ENCODE assay signal across 20 cellular contexts in genomic region chr1:15102646-15103045, GRCh38. TPM values are rescaled to one million over a fixed set of nuclear protein-coding genes. Genes with fewer than 3 reads are reported as not detected.
A peak's percentile ranks its signal among the peaks of the same experiment; 100 is the strongest.
DNase-seq lines count a peak whose midpoint lies in the region; ATAC-seq and TF ChIP-seq lines count a peak whose summit lies in the region.
"Had no signal": no experiment of that assay in that cellular context is flagged by ENCODE, and none has a peak within 500 bp of the region (broad histone marks: within the 10 kb centered on the region; RNA-seq: fewer than 3 reads in every experiment).

No MANE protein-coding gene starts in this region.

- in situ Hi-C loops in IMR-90 (cut with MboI; ENCODE audit: low sequenced_read_pairs), result no loop called here

- 56% methylated on average over 5 of the region's 9 CpGs; no CpG with 5 or more reads in 1 of the 2 experiments for WGBS in IMR-90 (ENCODE audit: extremely low coverage in 2 of 2, insufficient read length in 1 of 2), 2 experiments
- WGBS in neuronal stem cell (ENCODE audit: extremely low coverage in 2 of 2, insufficient read length in 2 of 2, insufficient replicate concordance in 1 of 2), 2 donors, result no CpG with 5 or more reads among the region's 9 CpGs

- H3K4me1 ChIP-seq in IMR-90 (ENCODE audit: control insufficient read depth, insufficient read depth, low read length), result no peaks in the 10 kb centered on the region
- peaks cover 0 to 18% of the 10 kb centered on the region in 2 donors for H3K4me1 ChIP-seq in neuronal stem cell (ENCODE audit: control insufficient read depth in 2 of 2, insufficient read depth in 1 of 2, low read depth in 1 of 2, low read length in 2 of 2)
- H3K4me1 ChIP-seq: A549 had no signal

- H3K27me3 ChIP-seq in IMR-90 (ENCODE audit: control insufficient read depth, insufficient read depth, low read length) (peaks cover 23% of the 10 kb centered on the region; the same call in 1 of the 2 replicates), neuronal stem cell (ENCODE audit: control insufficient read depth in 3 of 3, insufficient read depth in 3 of 3, low read depth in 1 of 3, low read length in 3 of 3) (peaks cover 0 to 3% (median 0%) of the 10 kb centered on the region in 3 experiments)
- H3K27me3 ChIP-seq: BLaER1 treated with 17β-estradiol and CSF1 and Interleukin-3, amounts not matched to agents 10 nM and 100 nM had no signal

- no peak overlapping the region for H2BK12ac ChIP-seq in neuronal stem cell (ENCODE audit: low read length)

- CTCF ChIA-PET in IMR-90 (lab: Yijun Ruan, JAX), result no interaction called here

- no peaks in the 10 kb centered on the region for H3K9me1 ChIP-seq in IMR-90 (ENCODE audit: insufficient read depth, low read length)

- H3K9me3 Mint-ChIP-seq in chondrocyte (ENCODE audit: low read depth), result peaks cover 11% of the 10 kb centered on the region
- H3K9me3 Mint-ChIP-seq: CD4-positive, alpha-beta T cell; CD8-positive, alpha-beta T cell had no signal

- H3K23ac ChIP-seq in IMR-90 (ENCODE audit: low read depth, low read length) (no peak overlapping the region), neuronal stem cell (ENCODE audit: low read depth, low read length, poor library complexity) (peak overlapping the region; percentile 44)

- H3K56ac ChIP-seq in IMR-90 (ENCODE audit: extremely low read depth, insufficient read depth, low read length), result no peak overlapping the region

- H4K91ac ChIP-seq in IMR-90 (ENCODE audit: insufficient read depth, low read depth, low read length) (no peak overlapping the region), neuronal stem cell (ENCODE audit: low read depth, low read length, poor library complexity) (no peak overlapping the region)

- H2AK5ac ChIP-seq in IMR-90 (ENCODE audit: low read depth, low read length) (peak overlapping the region; percentile 21; the same call in 1 of the 2 replicates), neuronal stem cell (ENCODE audit: low read depth, low read length) (no peak overlapping the region)

- intact Hi-C loops in IMR-90 (cut with micrococcal nuclease), result no loop called here
- intact Hi-C loops in posterior vena cava (cut with DNase I), result no loop called here

- H3K4me3 ChIP-seq in IMR-90 (ENCODE audit: insufficient read depth, low read depth, low read length) (no peak overlapping the region), neuronal stem cell (ENCODE audit: low read length in 2 of 2) (no peak overlapping the region)
- H3K4me3 ChIP-seq: A549; BLaER1 treated with 17β-estradiol and CSF1 and Interleukin-3, amounts not matched to agents 10 nM and 100 nM had no signal

- H3K36me3 ChIP-seq in IMR-90 (ENCODE audit: control insufficient read depth, insufficient read depth, low read length) (no peaks in the 10 kb centered on the region), neuronal stem cell (replicated peaks in 1 of 2; ENCODE audit: control insufficient read depth in 2 of 2, insufficient read depth in 2 of 2, low read length in 2 of 2) (peaks cover 0 to 3% of the 10 kb centered on the region in 2 donors)
- H3K36me3 ChIP-seq: BLaER1 treated with 17β-estradiol and CSF1 and Interleukin-3, amounts not matched to agents 10 nM and 100 nM had no signal

- H2BK15ac ChIP-seq in IMR-90 (ENCODE audit: low read depth, low read length) (no peak overlapping the region), neuronal stem cell (ENCODE audit: low read length) (peak overlapping the region; percentile 30)

- TF ChIP-seq POLR2A in IMR-90 (IDR thresholded peaks at IDR 0.05; ENCODE audit: low read depth, low read length), result no peak

- H3K36me3 Mint-ChIP-seq in chondrocyte (ENCODE audit: low read depth), result peaks cover 6% of the 10 kb centered on the region
- H3K36me3 Mint-ChIP-seq: CD8-positive, alpha-beta T cell had no signal

- H2AFZ ChIP-seq in IMR-90 (replicated peaks; ENCODE audit: low read length, poor library complexity), result no peak overlapping the region
- H2AFZ ChIP-seq in neuronal stem cell (ENCODE audit: low read length), result no peak overlapping the region

- no peak for TF ChIP-seq RAD21 in IMR-90 (IDR thresholded peaks at IDR 0.05; ENCODE audit: low read length)

- H4K5ac ChIP-seq in IMR-90 (ENCODE audit: low read depth, low read length), result no peak overlapping the region

- H3K4me2 ChIP-seq in IMR-90 (ENCODE audit: low read depth, low read length) (no peak overlapping the region), neuronal stem cell (ENCODE audit: insufficient read depth, low read length, poor library complexity, severe bottlenecking) (no peak overlapping the region)
- H3K4me2 ChIP-seq: A549 had no signal

- H3K9me3 ChIP-seq in IMR-90 (ENCODE audit: control insufficient read depth, insufficient read depth, low read length) (no peaks in the 10 kb centered on the region), neuronal stem cell (replicated peaks in 1 of 2; ENCODE audit: control insufficient read depth in 2 of 2, insufficient read depth in 1 of 2, low read depth in 1 of 2, low read length in 2 of 2) (peaks cover 0 to 8% of the 10 kb centered on the region in 2 donors)
- H3K9me3 ChIP-seq: A549, Caco-2 had no signal

- no peak for TF ChIP-seq CTCF in IMR-90 (conservative IDR thresholded peaks at IDR 0.05; ENCODE audit: low read depth, low read length)
- no peak for TF ChIP-seq CTCF in chondrocyte (IDR thresholded peaks at IDR 0.05)

- H3K27me3 Mint-ChIP-seq in chondrocyte (ENCODE audit: low read depth), result peaks cover 29% of the 10 kb centered on the region

- ATAC-seq in IMR-90 (ENCODE audit: low read depth), result no peak
- ATAC-seq: A549; CD8-positive, alpha-beta T cell had no signal

- POLR2A ChIA-PET in IMR-90 (lab: Charles Lee; ENCODE audit: unreplicated experiment), result no interaction called here

- H3K27ac Mint-ChIP-seq in chondrocyte (ENCODE audit: unreplicated experiment), result no peak overlapping the region
- H3K27ac Mint-ChIP-seq: B cell; CD4-positive, alpha-beta T cell; CD8-positive, alpha-beta T cell had no signal

- DNase-seq in IMR-90, result no peak
- DNase-seq in chondrocyte (ENCODE audit: low spot score), result peak; percentile 79
- no peak for DNase-seq in neuronal stem cell (ENCODE audit: low spot score)
- DNase-seq in posterior vena cava (ENCODE audit: low spot score), result peak; percentile 64
- no peak for DNase-seq in NCI-H1930 (lab: John Stamatoyannopoulos, UW)
- no peak for DNase-seq in NCI-H2029 treated with DMSO at 0.1 percent for 48 hours (lab: John Stamatoyannopoulos, UW)
- DNase-seq in midbrain (lab: John Stamatoyannopoulos, UW), result no peak
- no peak for DNase-seq in GDM1 (lab: John Stamatoyannopoulos, UW)
- DNase-seq: 8988T; AML-193; Caco-2; Calu3; CD4-positive, alpha-beta T cell; CD8-positive, alpha-beta T cell; DMS79 treated with DMSO at 0.1 percent for 48 hours; GF-D8 had no signal

- no peak overlapping the region for H2AK9ac ChIP-seq in IMR-90 (replicated peaks; ENCODE audit: low read depth, low read length, poor library complexity)

- BruUV-seq in IMR-90 (replicated peaks; lab: Mats Ljungman, UMichigan), result no TSS peak

- H3K9ac ChIP-seq in IMR-90 (ENCODE audit: low read depth, low read length) (no peak overlapping the region), neuronal stem cell (ENCODE audit: low read depth, low read length, poor library complexity) (no peak overlapping the region)
- H3K9ac ChIP-seq: BLaER1 treated with 17β-estradiol and CSF1 and Interleukin-3, amounts not matched to agents 10 nM and 100 nM had no signal

- no peak overlapping the region for H2BK5ac ChIP-seq in IMR-90 (ENCODE audit: low read depth, low read length, poor library complexity, severe bottlenecking)
- no peak overlapping the region for H2BK5ac ChIP-seq in neuronal stem cell (ENCODE audit: low read length)

- H3K4ac ChIP-seq in IMR-90 (ENCODE audit: low read depth, low read length), result no peak overlapping the region
- H3K4ac ChIP-seq in neuronal stem cell (ENCODE audit: low read length), result no peak overlapping the region

- no peak overlapping the region for H3K14ac ChIP-seq in IMR-90 (replicated peaks; ENCODE audit: low read depth, low read length)
- no peak overlapping the region for H3K14ac ChIP-seq in neuronal stem cell (ENCODE audit: low read length)

- no peaks in the 10 kb centered on the region for H3K4me1 Mint-ChIP-seq in chondrocyte (ENCODE audit: low read depth)

- no peak overlapping the region for H3K18ac ChIP-seq in IMR-90 (ENCODE audit: low read depth, low read length)
- H3K18ac ChIP-seq in neuronal stem cell (ENCODE audit: low read length), result peak overlapping the region; percentile 33

- no peaks in the 10 kb centered on the region for H3K79me1 ChIP-seq in IMR-90 (ENCODE audit: low read depth in 1 of 2, low read length in 2 of 2)
- no peaks in the 10 kb centered on the region for H3K79me1 ChIP-seq in neuronal stem cell (ENCODE audit: low read depth, low read length)

- no peak overlapping the region for H3K4me3 Mint-ChIP-seq in chondrocyte (ENCODE audit: unreplicated experiment)
- H3K4me3 Mint-ChIP-seq: B cell; CD4-positive, alpha-beta T cell; CD8-positive, alpha-beta T cell had no signal

- dilution Hi-C loops in IMR-90 (cut with HindIII; ENCODE audit: low sequenced_read_pairs, unreplicated experiment), result no loop called here

- H2BK120ac ChIP-seq in IMR-90 (ENCODE audit: low read depth, low read length) (no peak overlapping the region), neuronal stem cell (ENCODE audit: low read depth, low read length) (no peak overlapping the region)

- H4K8ac ChIP-seq in IMR-90 (ENCODE audit: low read depth in 2 of 2, low read length in 2 of 2) (no peak overlapping the region), neuronal stem cell (ENCODE audit: low read depth, low read length) (no peak overlapping the region)

- H3K27ac ChIP-seq in IMR-90 (ENCODE audit: insufficient read depth, low read length) (no peak overlapping the region), neuronal stem cell (replicated peaks; ENCODE audit: low read length) (no peak overlapping the region)
- H3K27ac ChIP-seq: A549; BLaER1 treated with 17β-estradiol and CSF1 and Interleukin-3, amounts not matched to agents 10 nM and 100 nM; C4-2B had no signal

- no peak overlapping the region for H2BK20ac ChIP-seq in IMR-90 (ENCODE audit: low read depth, low read length)

- H4K20me1 ChIP-seq in IMR-90 (ENCODE audit: insufficient read depth, low read length), result no peaks in the 10 kb centered on the region

TF ChIP-seq in IMR-90, 13 proteins besides CTCF, POLR2A, EP300 and RAD21:
- TF ChIP-seq FOS (IDR thresholded peaks at IDR 0.05; ENCODE audit: low read depth, low read length), result no peak

RNA-seq across cellular contexts. Expression of gene TMEM51, which starts 50.9 kb away (rescaled TPM):
- total RNA-seq in IMR-90 (2012; rRNA removed), result 2.7 and 3.6 TPM in 2 replicates
- 10.2 and 11.6 TPM in 2 replicates for polyA plus RNA-seq in IMR-90 (2012; rRNA removed)
- 12.3 and 20.7 TPM in 2 replicates for polyA plus RNA-seq in IMR-90 (2012; cell fraction: cytosol; rRNA removed)
- 8.6 and 13.7 TPM in 2 replicates for polyA plus RNA-seq in IMR-90 (2012; cell fraction: nucleus; rRNA removed; ENCODE audit: low replicate concordance)
- 0.82 to 1.9 TPM (median 1.8 TPM) in 3 replicates for total RNA-seq in chondrocyte
- 9.6 TPM for polyA plus RNA-seq in neuronal stem cell (2013, experiment 1 of 2)
- polyA plus RNA-seq in neuronal stem cell (2013, experiment 2 of 2), result 9.7 TPM
- total RNA-seq in posterior vena cava, result 1 to 10 TPM; 4.3 to 6.4 TPM
- total RNA-seq: CD4-positive, alpha-beta T cell; CD8-positive, alpha-beta T cell had no signal

Comparison
In these comparisons a context has a peak if more than half of its experiments do, and no peak if none do; other contexts are left out.
1. DNase-seq: peak in chondrocyte (single experiment) and posterior vena cava (single experiment); none in IMR-90 (single experiment), neuronal stem cell (single experiment), NCI-H1930 (0 of 2), NCI-H2029 treated with DMSO at 0.1 percent for 48 hours (single experiment), midbrain (single experiment) and GDM1 (single experiment).